Comparison of ENCODE assay signal across 8 cellular contexts in the genomic region with DNA sequence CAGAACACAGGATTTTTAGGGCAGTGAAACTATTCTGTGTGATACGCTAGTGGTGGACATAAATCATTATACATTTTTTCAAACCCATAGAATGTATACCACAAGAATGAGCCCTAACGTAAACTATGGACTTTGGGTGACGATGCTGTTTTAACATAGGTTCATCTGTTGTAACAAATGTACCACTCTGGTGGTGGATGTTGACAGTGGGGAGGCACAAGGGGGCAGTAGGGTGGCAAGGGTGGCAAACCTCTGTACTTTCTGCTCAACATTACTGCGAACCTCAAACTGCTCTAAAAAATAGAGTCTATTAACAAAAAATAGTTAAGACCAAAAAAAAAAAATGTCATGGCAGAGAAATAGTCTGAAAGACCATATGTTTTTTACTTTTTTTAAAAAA. TPM values are rescaled to one million over a fixed set of nuclear protein-coding genes. Genes with fewer than 3 reads are reported as not detected.
DNase-seq lines count a peak whose midpoint lies in the region; ATAC-seq and TF ChIP-seq lines count a peak whose summit lies in the region.

No MANE protein-coding gene starts in this region.

- H3K9me3 ChIP-seq in AG04450 (ENCODE audit: control insufficient read depth, insufficient read depth, low read length) (no peaks in the 10 kb centered on the region), right lobe of liver (no peaks in the 10 kb centered on the region)

- peak; percentile 83 to 95 (median 88) for ATAC-seq in right lobe of liver

- no peaks in the 10 kb centered on the region for H3K36me3 ChIP-seq in right lobe of liver

- CTCF ChIA-PET in AG04450 (lab: Charles Lee) = interaction anchor here (0.6 to 6.1 kb wide), 7 partner anchors 11 to 1156 kb away, joined by 3 to 37 read pairs (median 5); no protein-coding TSS in a partner anchor
- CTCF ChIA-PET in activated naive CD4-positive, alpha-beta T cell treated with anti-CD3 and anti-CD28 coated beads for 36 hours (lab: Charles Lee) = interaction anchor here (0.6 to 3.4 kb wide), 4 partner anchors 48 to 182 kb away, joined by 3 to 22 read pairs (median 4); no protein-coding TSS in a partner anchor

- H3K27ac Mint-ChIP-seq in activated naive CD4-positive, alpha-beta T cell treated with anti-CD3 and anti-CD28 coated beads for 36 hours = no peak overlapping the region

- H3K27ac ChIP-seq in AG04450 (ENCODE audit: low read depth, low read length) (no peak overlapping the region), right lobe of liver (no peak overlapping the region)

- WGBS in right lobe of liver (ENCODE audit: insufficient coverage, low coverage, low lambda C conversion rate, missing lambda C conversion rate) = 47% methylated on average over 4 of the region's 4 CpGs

- H3K27me3 ChIP-seq in AG04450 (ENCODE audit: control insufficient read depth, insufficient read depth, low read length) = peaks cover 4% of the 10 kb centered on the region
- H3K27me3 ChIP-seq in right lobe of liver = no peaks in the 10 kb centered on the region

- H3K27me3 Mint-ChIP-seq in activated naive CD4-positive, alpha-beta T cell treated with anti-CD3 and anti-CD28 coated beads for 36 hours (ENCODE audit: low read depth) = no peaks in the 10 kb centered on the region

- H3K4me3 ChIP-seq in AG04450 (ENCODE audit: low read depth, low read length) (no peak overlapping the region), right lobe of liver (no peak overlapping the region)

- DNase-seq in AG04450 (ENCODE audit: low read depth, low spot score) (no peak), right lobe of liver (no peak), islet precursor cell (no peak), KBM-7 (no peak), NCI-H2227 treated with DMSO at 0.1 percent for 48 hours (lab: John Stamatoyannopoulos, UW) (no peak), GM19238 (ENCODE audit: insufficient read length, low spot score) (no peak)
- DNase-seq in activated naive CD4-positive, alpha-beta T cell treated with anti-CD3 and anti-CD28 coated beads for 36 hours = peak; percentile 45

- TF ChIP-seq POLR2A in right lobe of liver (IDR thresholded peaks at IDR 0.05) = no peak

- POLR2A ChIA-PET in AG04450 (lab: Yijun Ruan, JAX) = no interaction called here

- in situ Hi-C loops in KBM-7 (cut with MboI; ENCODE audit: low pct_unique_long_range_greater_than_20kb, low sequenced_read_pairs) = no loop called here

- no peak overlapping the region for H3K4me3 Mint-ChIP-seq in activated naive CD4-positive, alpha-beta T cell treated with anti-CD3 and anti-CD28 coated beads for 36 hours

- no peaks in the 10 kb centered on the region for H3K36me3 Mint-ChIP-seq in activated naive CD4-positive, alpha-beta T cell treated with anti-CD3 and anti-CD28 coated beads for 36 hours (ENCODE audit: low read depth)

- no peaks in the 10 kb centered on the region for H3K9me3 Mint-ChIP-seq in activated naive CD4-positive, alpha-beta T cell treated with anti-CD3 and anti-CD28 coated beads for 36 hours

- H3K4me1 ChIP-seq in right lobe of liver = no peaks in the 10 kb centered on the region

- intact Hi-C loops in activated naive CD4-positive, alpha-beta T cell treated with anti-CD3 and anti-CD28 coated beads for 36 hours (cut with micrococcal nuclease) = loop anchor here (1.0 kb wide), 1 partner anchor 174 kb away; no protein-coding TSS in a partner anchor
- intact Hi-C loops in right lobe of liver (cut with DNase I) = loop anchor here in 1 of 2 donors (10.0 kb wide), 1 partner anchor 177 kb away; no protein-coding TSS in a partner anchor

- TF ChIP-seq CTCF in AG04450 (IDR thresholded peaks at IDR 0.05; ENCODE audit: low read depth, low read length) = peak; percentile 32; the same call in 1 of the 2 replicates
- peak; percentile 18; the same call in 1 of the 2 replicates for TF ChIP-seq CTCF in LNCAP (IDR thresholded peaks at IDR 0.05)
- TF ChIP-seq CTCF in right lobe of liver (IDR thresholded peaks at IDR 0.05) = peak; percentile 47 to 58 (median 53)

- no peaks in the 10 kb centered on the region for H3K4me1 Mint-ChIP-seq in activated naive CD4-positive, alpha-beta T cell treated with anti-CD3 and anti-CD28 coated beads for 36 hours (ENCODE audit: low read depth)

RNA-seq across cellular contexts. Expression of gene MVB12B, which starts 9.1 kb away (rescaled TPM):
- 4.2 and 4.4 TPM in 2 replicates for polyA plus RNA-seq in AG04450 (2011; rRNA removed)
- 6.7 and 9.1 TPM in 2 replicates for polyA minus RNA-seq in AG04450 (2011; rRNA and poly(A)+ RNA removed)
- total RNA-seq in activated naive CD4-positive, alpha-beta T cell treated with anti-CD3 and anti-CD28 coated beads for 36 hours = 1 to 10 TPM; 2.6 TPM
- 10 to 100 TPM in 2 of 6 experiments, 1 to 10 TPM in 4; 7.2 to 16.2 (median 9.1) TPM for total RNA-seq in right lobe of liver
